ENCODE assay signal across 7 cellular contexts in genomic region chr2:39851691-39852110, GRCh38.
A peak's percentile ranks its signal among the peaks of the same experiment; 100 is the strongest.
DNase-seq lines count a peak whose midpoint lies in the region; ATAC-seq lines count a peak whose summit lies in the region.

No MANE protein-coding gene starts in this region.

- no peak overlapping the region for H3K4me3 ChIP-seq in NT2/D1 (ENCODE audit: insufficient read length, low read depth)

- H3K27ac Mint-ChIP-seq in activated naive CD4-positive, alpha-beta T cell treated with anti-CD3 and anti-CD28 coated beads, Interleukin-2, amount 50 U/mL, for 72 hours: no peak overlapping the region

- no peaks in the 10 kb centered on the region for H3K9me3 ChIP-seq in NT2/D1 (ENCODE audit: insufficient read depth, low read length)

- H3K27me3 ChIP-seq in NT2/D1 (ENCODE audit: insufficient read depth, insufficient read length): no peaks in the 10 kb centered on the region

- ATAC-seq in GM18873 (IDR thresholded peaks at IDR 0.05; ENCODE audit: low FRiP score, unreplicated experiment): peak; percentile 72
- ATAC-seq in HG02623 (IDR thresholded peaks at IDR 0.05; ENCODE audit: unreplicated experiment): peak; percentile 89
- ATAC-seq in activated naive CD4-positive, alpha-beta T cell treated with anti-CD3 and anti-CD28 coated beads, Interleukin-2, amount 50 U/mL, for 72 hours: no peak

- H3K36me3 ChIP-seq in NT2/D1 (ENCODE audit: insufficient read depth, insufficient read length, low read length): no peaks in the 10 kb centered on the region

- no peaks in the 10 kb centered on the region for H3K9me3 Mint-ChIP-seq in activated naive CD4-positive, alpha-beta T cell treated with anti-CD3 and anti-CD28 coated beads, Interleukin-2, amount 50 U/mL, for 72 hours

- no peaks in the 10 kb centered on the region for H3K4me1 ChIP-seq in NT2/D1 (ENCODE audit: insufficient read depth, insufficient read length)

- H3K36me3 Mint-ChIP-seq in activated naive CD4-positive, alpha-beta T cell treated with anti-CD3 and anti-CD28 coated beads, Interleukin-2, amount 50 U/mL, for 72 hours: no peaks in the 10 kb centered on the region

- DNase-seq in NT2/D1 (ENCODE audit: low read depth, low spot score) (peak; percentile 30), mucosa of gallbladder (ENCODE audit: low spot score) (peak; percentile 16), LoVo (ENCODE audit: low spot score) (no peak)
- DNase-seq in activated naive CD4-positive, alpha-beta T cell treated with anti-CD3 and anti-CD28 coated beads, Interleukin-2, amount 50 U/mL, for 72 hours (ENCODE audit: low spot score in 2 of 2): no peak
- no peak for DNase-seq in activated CD4-positive, alpha-beta T cell treated with anti-CD3 and anti-CD28 coated beads for 4 hours

- no peak overlapping the region for H3K9ac ChIP-seq in NT2/D1 (ENCODE audit: insufficient read length, low read depth)

Comparison
In these comparisons a context has a peak if more than half of its experiments do, and no peak if none do; other contexts are left out.
1. ATAC-seq: peak in GM18873 (single experiment) and HG02623 (single experiment); none in activated naive CD4-positive, alpha-beta T cell treated with anti-CD3 and anti-CD28 coated beads, Interleukin-2, amount 50 U/mL, for 72 hours (0 of 2).
2. DNase-seq: peak in NT2/D1 (single experiment) and mucosa of gallbladder (single experiment); none in LoVo (single experiment), activated naive CD4-positive, alpha-beta T cell treated with anti-CD3 and anti-CD28 coated beads, Interleukin-2, amount 50 U/mL, for 72 hours (0 of 2) and activated CD4-positive, alpha-beta T cell treated with anti-CD3 and anti-CD28 coated beads for 4 hours (0 of 2).